In genomic region chr5:151079838-151080619, GRCh38 we compare ENCODE assay signal across 8 cellular contexts. TPM values are rescaled to one million over a fixed set of nuclear protein-coding genes. Genes with fewer than 3 reads are reported as not detected.
DNase-seq lines count a peak whose midpoint lies in the region; ATAC-seq and TF ChIP-seq lines count a peak whose summit lies in the region.

No MANE protein-coding gene starts in this region.

- H3K4me1 Mint-ChIP-seq in T-helper 2 cell treated with Interferon-gamma antibody and Interleukin-4, amounts not matched to agents 5 μg/mL and 100 μg/mL, for 36 hours (ENCODE audit: low read depth), result peaks cover 72% of the 10 kb centered on the region
- peaks cover 79% of the 10 kb centered on the region for H3K4me1 Mint-ChIP-seq in central memory CD8-positive, alpha-beta T cell

- H3K79me2 ChIP-seq in OCI-LY7 (ENCODE audit: insufficient read depth, low read depth, low read length), result peaks cover 36% of the 10 kb centered on the region

- peak overlapping the region; percentile 81; the same call in 1 of the 2 replicates for H2AFZ ChIP-seq in OCI-LY7 (ENCODE audit: low read length)

- H3K36me3 ChIP-seq in OCI-LY7 (ENCODE audit: insufficient read depth, low read length) (peaks cover 17% of the 10 kb centered on the region), urinary bladder (ENCODE audit: insufficient read depth) (peaks cover 1% of the 10 kb centered on the region)

- peak overlapping the region; percentile 89 for H3K4me3 Mint-ChIP-seq in T-helper 2 cell treated with Interferon-gamma antibody and Interleukin-4, amounts not matched to agents 5 μg/mL and 100 μg/mL, for 36 hours
- H3K4me3 Mint-ChIP-seq in central memory CD8-positive, alpha-beta T cell, result peak overlapping the region; percentile 74

- WGBS in urinary bladder, result 7% methylated on average over 22 of the region's 22 CpGs

- CTCF ChIA-PET in OCI-LY7 (lab: Charles Lee; ENCODE audit: unreplicated experiment), result interaction anchor here (0.6 kb wide), 1 partner anchor 44 kb away, joined by 3 read pairs; no protein-coding TSS in a partner anchor

- H3K27ac Mint-ChIP-seq in T-helper 2 cell treated with Interferon-gamma antibody and Interleukin-4, amounts not matched to agents 5 μg/mL and 100 μg/mL, for 36 hours, result peak overlapping the region; percentile 69
- H3K27ac Mint-ChIP-seq in central memory CD8-positive, alpha-beta T cell (ENCODE audit: low read depth), result peak overlapping the region; percentile 86

- H3K4me2 ChIP-seq in OCI-LY7 (ENCODE audit: low read length), result peak overlapping the region; percentile 96

- no peaks in the 10 kb centered on the region for H3K9me3 Mint-ChIP-seq in T-helper 2 cell treated with Interferon-gamma antibody and Interleukin-4, amounts not matched to agents 5 μg/mL and 100 μg/mL, for 36 hours
- no peaks in the 10 kb centered on the region for H3K9me3 Mint-ChIP-seq in central memory CD8-positive, alpha-beta T cell

- H3K36me3 Mint-ChIP-seq in T-helper 2 cell treated with Interferon-gamma antibody and Interleukin-4, amounts not matched to agents 5 μg/mL and 100 μg/mL, for 36 hours (ENCODE audit: low read depth), result peaks cover 53% of the 10 kb centered on the region
- peaks cover 52% of the 10 kb centered on the region for H3K36me3 Mint-ChIP-seq in central memory CD8-positive, alpha-beta T cell (ENCODE audit: insufficient read depth)

- H3K4me3 ChIP-seq in OCI-LY7 (ENCODE audit: low read depth, low read length, poor library complexity, severe bottlenecking) (peak overlapping the region; percentile 88), urinary bladder (ENCODE audit: low read depth, low read length) (peak overlapping the region; percentile 70)

- H3K27ac ChIP-seq in OCI-LY7 (ENCODE audit: low read depth, low read length, poor library complexity, severe bottlenecking), result peak overlapping the region; percentile 75
- H3K27ac ChIP-seq in urinary bladder (ENCODE audit: low read depth), result peak overlapping the region; percentile 99

- TF ChIP-seq CTCF in OCI-LY7 (conservative IDR thresholded peaks at IDR 0.05; ENCODE audit: low read length), result no peak

- H4K20me1 ChIP-seq in OCI-LY7 (ENCODE audit: insufficient read depth, low read length), result peaks cover 13% of the 10 kb centered on the region; the same call in 1 of the 2 replicates

- ATAC-seq in central memory CD8-positive, alpha-beta T cell (replicated peaks; ENCODE audit: extremely low read depth, poor library complexity, severe bottlenecking), result no peak
- no peak for ATAC-seq in HG02870 (IDR thresholded peaks at IDR 0.05; ENCODE audit: unreplicated experiment)

- POLR2A ChIA-PET in OCI-LY7 (lab: Charles Lee), result interaction anchor here (0.7 to 1.9 kb wide), 7 partner anchors 10 to 97 kb away, joined by 3 to 10 read pairs (median 4); no protein-coding TSS in a partner anchor

- no peaks in the 10 kb centered on the region for H3K27me3 Mint-ChIP-seq in T-helper 2 cell treated with Interferon-gamma antibody and Interleukin-4, amounts not matched to agents 5 μg/mL and 100 μg/mL, for 36 hours (ENCODE audit: low read depth)
- no peaks in the 10 kb centered on the region for H3K27me3 Mint-ChIP-seq in central memory CD8-positive, alpha-beta T cell

- no peaks in the 10 kb centered on the region for H3K9me2 ChIP-seq in OCI-LY7 (ENCODE audit: insufficient read depth, low read length)

- DNase-seq in T-helper 2 cell treated with Interferon-gamma antibody and Interleukin-4, amounts not matched to agents 5 μg/mL and 100 μg/mL, for 36 hours (ENCODE audit: low spot score), result peak; percentile 61
- DNase-seq in T-helper 2 cell (no peak), OCI-LY7 (ENCODE audit: low spot score) (no peak), middle frontal gyrus (ENCODE audit: extremely low spot score, low spot score) (peak; percentile 7), activated gamma-delta T cell (lab: John Stamatoyannopoulos, UW) (no peak)
- no peak for DNase-seq in central memory CD8-positive, alpha-beta T cell (ENCODE audit: low spot score in 2 of 2)

- intact Hi-C loops in OCI-LY7 (cut with micrococcal nuclease; ENCODE audit: unreplicated experiment), result loop anchor here (2.0 kb wide), 1 partner anchor 45 kb away; no protein-coding TSS in a partner anchor

- H3K9me3 ChIP-seq in OCI-LY7 (ENCODE audit: low read length), result no peaks in the 10 kb centered on the region

- H3K4me1 ChIP-seq in OCI-LY7 (ENCODE audit: insufficient read depth, low read length, poor library complexity, severe bottlenecking), result peaks cover 53% of the 10 kb centered on the region
- H3K4me1 ChIP-seq in urinary bladder (ENCODE audit: insufficient read depth), result no peaks in the 10 kb centered on the region

- no TSS peak for BruUV-seq in OCI-LY7 (replicated peaks; lab: Mats Ljungman, UMichigan)

RNA-seq across cellular contexts. Expression of gene TNIP1, which starts 0.8 kb away (rescaled TPM):
- 51.4 and 55.9 TPM in 2 replicates for total RNA-seq in OCI-LY7 (2014; rRNA removed; shearing (Covaris generic))
- total RNA-seq in OCI-LY7 (2022) (76.3 and 77.5 TPM in 2 replicates), urinary bladder (32.4 TPM)
- 69.3 TPM for polyA plus RNA-seq in urinary bladder

RNA-seq across cellular contexts. Expression of gene GPX3, which starts 59.6 kb away (rescaled TPM):
- total RNA-seq in OCI-LY7 (2014; rRNA removed; shearing (Covaris generic)), result not detected in 2 replicates
- not detected in 2 replicates for total RNA-seq in OCI-LY7 (2022)
- total RNA-seq in urinary bladder, result 8.6 TPM
- polyA plus RNA-seq in urinary bladder, result 1,418 TPM

Comparison
In these comparisons a context has a peak if more than half of its experiments do, and no peak if none do; other contexts are left out.
1. DNase-seq: peak in T-helper 2 cell treated with Interferon-gamma antibody and Interleukin-4, amounts not matched to agents 5 μg/mL and 100 μg/mL, for 36 hours (single experiment) and middle frontal gyrus (single experiment); none in T-helper 2 cell (0 of 5), OCI-LY7 (single experiment), central memory CD8-positive, alpha-beta T cell (0 of 2) and activated gamma-delta T cell (single experiment).